22 cellular contexts compared by ENCODE assay signal in genomic region chr11:118148877-118149276, GRCh38. TPM values are rescaled to one million over a fixed set of nuclear protein-coding genes. Genes with fewer than 3 reads are reported as not detected.
"Had no signal": no experiment of that assay in that cellular context is flagged by ENCODE, and none has a peak within 500 bp of the region (broad histone marks: within the 10 kb centered on the region; RNA-seq: fewer than 3 reads in every experiment).

No MANE protein-coding gene starts in this region.

- H3K9me3 ChIP-seq: adrenal gland, ascending aorta, esophagus squamous epithelium, upper lobe of left lung had no signal

- H3K9me3 Mint-ChIP-seq: activated CD4-positive, alpha-beta T cell treated with anti-CD3 and anti-CD28 coated beads, Interleukin-2, amount 10 ng/mL, durations not matched to agents 7 days and 5 days; activated CD8-positive, alpha-beta T cell treated with anti-CD3 and anti-CD28 coated beads for 36 hours; activated naive CD4-positive, alpha-beta T cell treated with anti-CD3 and anti-CD28 coated beads, Interleukin-2, amount 50 U/mL, for 72 hours; naive thymus-derived CD8-positive, alpha-beta T cell had no signal

- H3K4me3 ChIP-seq: adrenal gland, ascending aorta, coronary artery, esophagus squamous epithelium, lung, upper lobe of left lung had no signal

- H3K4me3 Mint-ChIP-seq: activated CD4-positive, alpha-beta T cell treated with anti-CD3 and anti-CD28 coated beads, Interleukin-2, amount 10 ng/mL, durations not matched to agents 7 days and 5 days; activated CD8-positive, alpha-beta memory T cell treated with anti-CD3 and anti-CD28 coated beads, Interleukin-2, amount 10 ng/mL, durations not matched to agents 7 days and 5 days; activated CD8-positive, alpha-beta T cell treated with anti-CD3 and anti-CD28 coated beads for 36 hours had no signal

- H3K27me3 ChIP-seq: ascending aorta had no signal

- DNase-seq: activated CD4-positive, alpha-beta T cell treated with anti-CD3 and anti-CD28 coated beads, Interleukin-2, amount 10 ng/mL, durations not matched to agents 7 days and 5 days; activated CD4-positive, CD25-positive, alpha-beta regulatory T cell treated with anti-CD3 and anti-CD28 coated beads, Interleukin-2, amount 50 U/mL, for 72 hours; activated CD8-positive, alpha-beta memory T cell treated with anti-CD3 and anti-CD28 coated beads, Interleukin-2, amount 10 ng/mL, durations not matched to agents 7 days and 5 days; activated CD8-positive, alpha-beta T cell treated with anti-CD3 and anti-CD28 coated beads for 36 hours; activated effector memory CD4-positive, alpha-beta T cell treated with anti-CD3 and anti-CD28 coated beads, Interleukin-2, amount 50 U/mL, for 16 hours; activated T-cell treated with anti-CD3 and anti-CD28 coated beads for 4 hours; adrenal gland; cerebellar nuclear complex; esophagus squamous epithelium; stimulated activated CD4-positive, alpha-beta T cell treated with anti-CD3 and anti-CD28 coated beads, Interleukin-4, amount 100 ng/mL, for 24 hours; stimulated activated naive CD4-positive, alpha-beta T cell treated with Interleukin-2 at 50 U/mL for 16 hours; T-helper 1 cell; upper lobe of left lung; WERI-Rb-1 had no signal

- H3K27ac Mint-ChIP-seq: activated CD4-positive, alpha-beta T cell treated with anti-CD3 and anti-CD28 coated beads, Interleukin-2, amount 10 ng/mL, durations not matched to agents 7 days and 5 days; activated CD8-positive, alpha-beta memory T cell treated with anti-CD3 and anti-CD28 coated beads, Interleukin-2, amount 10 ng/mL, durations not matched to agents 7 days and 5 days; activated CD8-positive, alpha-beta T cell treated with anti-CD3 and anti-CD28 coated beads for 36 hours; activated naive CD4-positive, alpha-beta T cell treated with anti-CD3 and anti-CD28 coated beads, Interleukin-2, amount 50 U/mL, for 72 hours; naive thymus-derived CD8-positive, alpha-beta T cell; progenitor cell of endocrine pancreas had no signal

- H3K36me3 Mint-ChIP-seq: activated CD8-positive, alpha-beta memory T cell treated with anti-CD3 and anti-CD28 coated beads, Interleukin-2, amount 10 ng/mL, durations not matched to agents 7 days and 5 days; activated naive CD4-positive, alpha-beta T cell treated with anti-CD3 and anti-CD28 coated beads, Interleukin-2, amount 50 U/mL, for 72 hours; naive thymus-derived CD8-positive, alpha-beta T cell had no signal

- H3K36me3 ChIP-seq: adrenal gland, ascending aorta, esophagus squamous epithelium, upper lobe of left lung, WERI-Rb-1 had no signal

- ATAC-seq: activated CD8-positive, alpha-beta memory T cell treated with anti-CD3 and anti-CD28 coated beads, Interleukin-2, amount 10 ng/mL, durations not matched to agents 7 days and 5 days; activated CD8-positive, alpha-beta T cell treated with anti-CD3 and anti-CD28 coated beads for 36 hours; activated naive CD4-positive, alpha-beta T cell treated with anti-CD3 and anti-CD28 coated beads, Interleukin-2, amount 50 U/mL, for 72 hours; left lobe of liver; naive thymus-derived CD8-positive, alpha-beta T cell had no signal

- H3K27ac ChIP-seq: adrenal gland, ascending aorta, coronary artery, esophagus squamous epithelium, WERI-Rb-1 had no signal

RNA-seq across cellular contexts. Expression of gene SCN4B, which starts 3.7 kb away (rescaled TPM):
- total RNA-seq: naive thymus-derived CD8-positive, alpha-beta T cell; progenitor cell of endocrine pancreas had no signal
- polyA plus RNA-seq: naive thymus-derived CD8-positive, alpha-beta T cell had no signal

RNA-seq across cellular contexts. Expression of gene SCN2B, which starts 27.6 kb away (rescaled TPM):
- total RNA-seq: activated CD4-positive, alpha-beta T cell treated with anti-CD3 and anti-CD28 coated beads, Interleukin-2, amount 10 ng/mL, durations not matched to agents 7 days and 5 days; activated CD8-positive, alpha-beta memory T cell treated with anti-CD3 and anti-CD28 coated beads, Interleukin-2, amount 10 ng/mL, durations not matched to agents 7 days and 5 days; activated CD8-positive, alpha-beta T cell treated with anti-CD3 and anti-CD28 coated beads for 36 hours; left lobe of liver; naive thymus-derived CD8-positive, alpha-beta T cell; osteocyte had no signal
- polyA plus RNA-seq: naive thymus-derived CD8-positive, alpha-beta T cell had no signal
